ENCODE assay signal across 4 cellular contexts in genomic region chr14:84490081-84490480, GRCh38.
"Had no signal": no experiment of that assay in that cellular context is flagged by ENCODE, and none has a peak within 500 bp of the region (broad histone marks: within the 10 kb centered on the region; RNA-seq: fewer than 3 reads in every experiment).

No MANE protein-coding gene starts in this region.

- H3K4me3 ChIP-seq: GM23338 had no signal

- H2AFZ ChIP-seq: GM23338 had no signal

- H3K4me3 Mint-ChIP-seq: GM23338, H9 had no signal

- H3K9me3 Mint-ChIP-seq: H9 had no signal

- DNase-seq: H9, HCEC 1CT, IMR-90 had no signal

- H3K4me1 Mint-ChIP-seq: GM23338 had no signal

- H3K27ac Mint-ChIP-seq: GM23338, H9 had no signal

- ATAC-seq: GM23338 had no signal

- H3K4me2 ChIP-seq: GM23338 had no signal
